ENCODE assay signal across 13 cellular contexts in the genomic region with DNA sequence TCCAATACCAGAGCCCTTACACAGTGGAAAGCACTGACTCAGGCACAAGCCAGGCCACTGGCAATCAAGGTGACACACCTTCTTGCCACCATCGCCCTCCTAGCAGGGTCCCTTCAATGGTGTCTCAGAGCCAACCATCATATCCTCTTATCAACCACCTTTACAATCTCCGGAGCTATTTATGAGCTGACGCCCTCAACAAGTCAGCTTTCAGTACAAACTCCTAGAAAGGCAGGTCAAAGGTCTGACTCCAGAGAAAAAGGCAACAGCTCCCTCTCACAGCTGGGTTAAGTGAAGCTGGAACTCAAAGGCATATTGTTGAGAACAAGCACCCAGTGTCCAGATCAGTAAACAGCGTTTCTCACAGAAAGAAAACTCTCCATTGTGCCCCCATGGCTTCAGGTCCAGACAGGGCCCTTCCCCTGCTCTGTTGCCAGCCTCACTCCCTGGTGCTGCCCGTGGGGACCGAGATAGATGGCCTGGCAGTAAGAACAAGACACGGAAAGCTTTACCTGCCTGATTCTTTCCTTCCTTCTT. TPM values are rescaled to one million over a fixed set of nuclear protein-coding genes. Genes with fewer than 3 reads are reported as not detected.
DNase-seq lines count a peak whose midpoint lies in the region; ATAC-seq lines count a peak whose summit lies in the region.
"Had no signal": no experiment of that assay in that cellular context is flagged by ENCODE, and none has a peak within 500 bp of the region (broad histone marks: within the 10 kb centered on the region; RNA-seq: fewer than 3 reads in every experiment).

No MANE protein-coding gene starts in this region.

- no peak overlapping the region for H3K9ac ChIP-seq in mesendoderm (ENCODE audit: low read length)

- peaks cover 40% of the 10 kb centered on the region for H3K79me2 ChIP-seq in mesendoderm (ENCODE audit: control insufficient read depth, insufficient read depth, low read length)

- H3K4me3 Mint-ChIP-seq in activated naive CD4-positive, alpha-beta T cell treated with anti-CD3 and anti-CD28 coated beads, Interleukin-2, amount 50 U/mL, for 24 hours: peak overlapping the region; percentile 39

- peaks cover 18% of the 10 kb centered on the region for H3K79me1 ChIP-seq in mesendoderm (ENCODE audit: low read length)

- H3K27ac Mint-ChIP-seq in activated naive CD4-positive, alpha-beta T cell treated with anti-CD3 and anti-CD28 coated beads, Interleukin-2, amount 50 U/mL, for 24 hours: no peak overlapping the region

- H3K23ac ChIP-seq in mesendoderm (ENCODE audit: low read length): no peak overlapping the region

- H4K5ac ChIP-seq in mesendoderm (ENCODE audit: low read length): no peak overlapping the region

- no peak overlapping the region for H3K4me3 ChIP-seq in mesendoderm (ENCODE audit: low read length)
- H3K4me3 ChIP-seq: body of pancreas had no signal

- H3K4me1 Mint-ChIP-seq in activated naive CD4-positive, alpha-beta T cell treated with anti-CD3 and anti-CD28 coated beads, Interleukin-2, amount 50 U/mL, for 24 hours: peaks cover 37% of the 10 kb centered on the region

- no peak overlapping the region for H3K18ac ChIP-seq in mesendoderm (ENCODE audit: low read length)

- no peak overlapping the region for H4K8ac ChIP-seq in mesendoderm (ENCODE audit: low read depth, low read length)

- H3K9me3 Mint-ChIP-seq in activated naive CD4-positive, alpha-beta T cell treated with anti-CD3 and anti-CD28 coated beads, Interleukin-2, amount 50 U/mL, for 24 hours: no peaks in the 10 kb centered on the region

- peak overlapping the region; percentile 34 for H3K56ac ChIP-seq in mesendoderm (ENCODE audit: low read length)

- H3K27me3 ChIP-seq in mesendoderm (ENCODE audit: insufficient read depth, low read length, poor library complexity): no peaks in the 10 kb centered on the region
- H3K27me3 ChIP-seq: body of pancreas had no signal

- H3K27ac ChIP-seq in mesendoderm (ENCODE audit: low read depth, low read length) (no peak overlapping the region), temporal lobe (ENCODE audit: low read depth, low read length) (peak overlapping the region; percentile 96)
- H3K27ac ChIP-seq: body of pancreas had no signal

- WGBS in mesendoderm (ENCODE audit: extremely low coverage, insufficient coverage, low lambda C conversion rate): no CpG with 5 or more reads among the region's 7 CpGs

- no peak overlapping the region for H2BK120ac ChIP-seq in mesendoderm (ENCODE audit: low read depth, low read length)

- peaks cover 18% of the 10 kb centered on the region for H3K36me3 ChIP-seq in mesendoderm (ENCODE audit: control insufficient read depth, insufficient read depth, low read length)

- no peak overlapping the region for H3K4ac ChIP-seq in mesendoderm (ENCODE audit: low read depth, low read length)

- H2AK5ac ChIP-seq in mesendoderm (ENCODE audit: low read length): no peak overlapping the region

- H2BK15ac ChIP-seq in mesendoderm (replicated peaks; ENCODE audit: low read depth): no peak overlapping the region

- H3K27me3 Mint-ChIP-seq in activated naive CD4-positive, alpha-beta T cell treated with anti-CD3 and anti-CD28 coated beads, Interleukin-2, amount 50 U/mL, for 24 hours: no peaks in the 10 kb centered on the region

- no peak for DNase-seq in activated naive CD4-positive, alpha-beta T cell (lab: John Stamatoyannopoulos, UW)
- DNase-seq in amygdala (lab: John Stamatoyannopoulos, UW) (peak in 40 of 56 donors; percentile 1 to 79 (median 36)), mesendoderm (no peak), NOMO-1 treated with DMSO at 0.1 percent for 48 hours (lab: John Stamatoyannopoulos, UW; ENCODE audit: unreplicated experiment) (no peak)
- DNase-seq: body of pancreas, erythroblast, GDM1, GOT3, NCI-H2029 treated with DMSO at 0.1 percent for 48 hours had no signal

- H3K36me3 Mint-ChIP-seq in activated naive CD4-positive, alpha-beta T cell treated with anti-CD3 and anti-CD28 coated beads, Interleukin-2, amount 50 U/mL, for 24 hours: peaks cover 16% of the 10 kb centered on the region

- peaks cover 3% of the 10 kb centered on the region for H3K4me1 ChIP-seq in mesendoderm (ENCODE audit: control insufficient read depth, low read depth, low read length)

- H2BK5ac ChIP-seq in mesendoderm (ENCODE audit: low read length): no peak overlapping the region

- H3K4me2 ChIP-seq in mesendoderm (ENCODE audit: low read length): no peak overlapping the region

- ATAC-seq in GM19023 (IDR thresholded peaks at IDR 0.05; ENCODE audit: unreplicated experiment) (no peak), HG03159 (IDR thresholded peaks at IDR 0.05; ENCODE audit: unreplicated experiment) (no peak)
- ATAC-seq: body of pancreas had no signal

RNA-seq across cellular contexts. Expression of a gene that starts 2.4 kb away (rescaled TPM):
- 43.9 TPM for polyA plus RNA-seq in mesendoderm (2013, experiment 1 of 2)
- 44.9 TPM for polyA plus RNA-seq in mesendoderm (2013, experiment 2 of 2)
- total RNA-seq in temporal lobe: 32.9 TPM

RNA-seq across cellular contexts. Expression of a gene that starts 9.7 kb away (rescaled TPM):
- 93.1 TPM for polyA plus RNA-seq in mesendoderm (2013, experiment 1 of 2)
- polyA plus RNA-seq in mesendoderm (2013, experiment 2 of 2): 96.4 TPM
- total RNA-seq in temporal lobe: 33.2 TPM

RNA-seq across cellular contexts. Expression of a gene that starts 22.1 kb away (rescaled TPM):
- 274 TPM for polyA plus RNA-seq in mesendoderm (2013, experiment 1 of 2)
- polyA plus RNA-seq in mesendoderm (2013, experiment 2 of 2): 279 TPM
- total RNA-seq in temporal lobe: 48.4 TPM

RNA-seq across cellular contexts. Expression of a gene that starts 22.4 kb away (rescaled TPM):
- polyA plus RNA-seq in mesendoderm (2013, experiment 1 of 2): 12.2 TPM
- polyA plus RNA-seq in mesendoderm (2013, experiment 2 of 2): 11.9 TPM
- total RNA-seq in temporal lobe: 20.4 TPM

RNA-seq across cellular contexts. Expression of a gene that starts 29.5 kb away (rescaled TPM):
- polyA plus RNA-seq in mesendoderm (2013, experiment 1 of 2): 16.9 TPM
- polyA plus RNA-seq in mesendoderm (2013, experiment 2 of 2): 16.5 TPM
- 13.5 TPM for total RNA-seq in temporal lobe

Comparison
In these comparisons a context has a peak if more than half of its experiments do, and no peak if none do; other contexts are left out.
1. DNase-seq: peak in amygdala (40 of 56); none in activated naive CD4-positive, alpha-beta T cell (0 of 4), mesendoderm (single experiment) and NOMO-1 treated with DMSO at 0.1 percent for 48 hours (single experiment).